In genomic region chr9:31823365-31823764, GRCh38 we compare ENCODE assay signal across 9 cellular contexts.
"Had no signal": no experiment of that assay in that cellular context is flagged by ENCODE, and none has a peak within 500 bp of the region (broad histone marks: within the 10 kb centered on the region; RNA-seq: fewer than 3 reads in every experiment).

No MANE protein-coding gene starts in this region.

- H2AFZ ChIP-seq: GM23248 had no signal

- ATAC-seq: HCT116, K562 had no signal

- H3K4me3 ChIP-seq: GM23248, HAP-1, K562 had no signal

- H3K27ac ChIP-seq: GM23248, HL-60 had no signal

- H3K9me3 ChIP-seq: HAP-1 had no signal

- H3K27ac Mint-ChIP-seq: HFFc6 had no signal

- DNase-seq: GM23248, GOT3, H7, HFFc6, IMR-90 had no signal

- H3K4me3 Mint-ChIP-seq: HFFc6 had no signal

- H3K36me3 ChIP-seq: HAP-1 had no signal
